In the genomic region with DNA sequence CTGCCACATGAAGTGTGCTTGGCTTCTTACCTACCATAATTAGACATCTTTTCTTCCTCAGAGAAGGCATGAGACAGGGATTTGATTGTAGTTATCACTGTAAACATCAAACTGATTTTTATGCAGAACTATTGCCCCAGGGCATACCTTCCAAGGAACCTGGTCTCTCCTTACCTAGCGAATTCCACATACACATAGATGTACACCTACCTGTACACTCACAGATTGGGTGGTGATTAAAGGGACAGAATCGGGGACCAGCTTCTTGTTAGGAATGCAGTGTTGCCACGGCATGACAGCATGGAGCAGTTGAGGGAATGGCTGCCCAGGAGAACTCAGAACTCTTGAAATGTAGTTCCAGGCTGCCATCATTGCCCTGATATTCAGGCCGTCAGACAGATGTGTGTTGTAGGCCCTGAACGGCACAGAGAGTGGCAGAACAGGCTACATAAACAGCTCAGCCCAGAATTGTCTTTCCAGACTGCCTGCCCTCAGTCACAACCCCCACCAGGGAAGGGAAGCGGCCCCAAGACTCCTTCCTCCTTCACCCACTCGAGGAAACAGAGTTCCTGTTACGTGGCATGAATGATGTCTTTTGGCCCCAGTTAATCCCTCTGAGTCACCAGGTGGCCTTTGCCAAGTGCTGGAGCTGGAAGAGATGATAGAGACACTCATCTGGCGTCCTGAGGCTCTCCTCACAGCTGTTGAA, we compare ENCODE assay signal across 1 cellular context.
TF ChIP-seq lines count a peak whose summit lies in the region.

No MANE protein-coding gene starts in this region.

TF ChIP-seq in A549, 52 proteins besides CTCF, POLR2A, EP300 and RAD21 (continued from another document):
- TF ChIP-seq, protein P1, sequence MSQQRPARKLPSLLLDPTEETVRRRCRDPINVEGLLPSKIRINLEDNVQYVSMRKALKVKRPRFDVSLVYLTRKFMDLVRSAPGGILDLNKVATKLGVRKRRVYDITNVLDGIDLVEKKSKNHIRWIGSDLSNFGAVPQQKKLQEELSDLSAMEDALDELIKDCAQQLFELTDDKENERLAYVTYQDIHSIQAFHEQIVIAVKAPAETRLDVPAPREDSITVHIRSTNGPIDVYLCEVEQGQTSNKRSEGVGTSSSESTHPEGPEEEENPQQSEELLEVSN (IDR thresholded peaks at IDR 0.05; ENCODE audit: borderline replicate concordance, low read depth), result 0 out of 2 replicates have a peak, but pooled peaks have one; percentile 37
- TF ChIP-seq NFE2L2 (conservative IDR thresholded peaks at IDR 0.05; ENCODE audit: low read length) (no peak), NPAS2 (CRISPR knock-in tag; IDR thresholded peaks at IDR 0.05; ENCODE audit: borderline replicate concordance) (no peak), ELK1 (IDR thresholded peaks at IDR 0.05; ENCODE audit: low read depth, low read length) (no peak), PBX3 (IDR thresholded peaks at IDR 0.05) (peak; percentile 86), RNF2 (IDR thresholded peaks at IDR 0.05; ENCODE audit: borderline replicate concordance, low read depth) (no peak), GATA3 (IDR thresholded peaks at IDR 0.05; ENCODE audit: borderline replicate concordance) (peak; percentile 81; the same call in 1 of the 2 replicates), HOXB13 (CRISPR knock-in tag; IDR thresholded peaks at IDR 0.05; ENCODE audit: low read depth) (peak; percentile 67; the same call in 1 of the 2 replicates), JUN (IDR thresholded peaks at IDR 0.05) (peak; percentile 75 to 76; a peak in 3 of 5 replicates)
- TF ChIP-seq, protein P2, sequence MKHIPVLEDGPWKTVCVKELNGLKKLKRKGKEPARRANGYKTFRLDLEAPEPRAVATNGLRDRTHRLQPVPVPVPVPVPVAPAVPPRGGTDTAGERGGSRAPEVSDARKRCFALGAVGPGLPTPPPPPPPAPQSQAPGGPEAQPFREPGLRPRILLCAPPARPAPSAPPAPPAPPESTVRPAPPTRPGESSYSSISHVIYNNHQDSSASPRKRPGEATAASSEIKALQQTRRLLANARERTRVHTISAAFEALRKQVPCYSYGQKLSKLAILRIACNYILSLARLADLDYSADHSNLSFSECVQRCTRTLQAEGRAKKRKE (CRISPR knock-in tag; IDR thresholded peaks at IDR 0.05; ENCODE audit: low read depth), result 0 out of 2 replicates have a peak, but pooled peaks have one; percentile 74
